In the genomic region with DNA sequence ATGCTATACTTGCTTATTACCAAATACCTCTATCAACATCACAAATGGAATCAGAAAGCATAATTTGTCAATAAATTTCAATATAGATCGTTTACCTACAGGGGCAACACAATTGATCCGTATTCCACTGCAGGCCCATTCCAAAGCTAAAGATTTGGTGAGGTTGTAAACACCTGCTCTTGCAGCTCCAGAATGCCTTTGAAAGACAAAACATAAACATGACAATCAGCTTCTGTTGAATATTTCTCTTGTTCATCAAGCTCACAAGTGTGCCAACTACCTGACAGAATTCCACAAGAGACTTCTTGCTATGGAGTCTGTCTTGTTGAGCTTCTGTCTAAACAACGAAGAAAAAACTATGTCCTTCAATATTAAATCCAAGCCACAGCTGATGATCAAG, we compare ENCODE assay signal across 22 cellular contexts. TPM values are rescaled to one million over a fixed set of nuclear protein-coding genes. Genes with fewer than 3 reads are reported as not detected.
DNase-seq lines count a peak whose midpoint lies in the region; ATAC-seq, FAIRE-seq and TF ChIP-seq lines count a peak whose summit lies in the region.
"Had no signal": no experiment of that assay in that cellular context is flagged by ENCODE, and none has a peak within 500 bp of the region (broad histone marks: within the 10 kb centered on the region; RNA-seq: fewer than 3 reads in every experiment).

No MANE protein-coding gene starts in this region.

- H4K5ac ChIP-seq in H1 (ENCODE audit: insufficient read length, low read depth, low read length) = peak overlapping the region; percentile 51

- no peak overlapping the region for H3K14ac ChIP-seq in H1 (ENCODE audit: insufficient read length)

- no peak overlapping the region for H2BK15ac ChIP-seq in H1 (ENCODE audit: low read length)

- 83% methylated on average over 3 of the region's 3 CpGs; no CpG with 5 or more reads in 1 of the 2 experiments for WGBS in H1 (ENCODE audit: extremely low coverage in 1 of 2, insufficient coverage in 1 of 2, insufficient read length in 1 of 2, insufficient replicate concordance in 2 of 2, low coverage in 1 of 2, low lambda C conversion rate in 2 of 2, missing lambda C conversion rate in 1 of 2), 2 experiments

- H4K91ac ChIP-seq in H1 (replicated peaks; ENCODE audit: insufficient read length, low read length) = no peak overlapping the region

- no peak overlapping the region for H3K4me3 ChIP-seq in H7 (ENCODE audit: insufficient read depth, low read depth, low read length)
- H3K4me3 ChIP-seq in HUES6 (ENCODE audit: low read depth, low read length) = no peak overlapping the region
- no peak overlapping the region for H3K4me3 ChIP-seq in H1 (ENCODE audit: extremely low read depth in 1 of 4, insufficient read depth in 2 of 4, low read depth in 3 of 4, low read length in 4 of 4)
- peak overlapping the region; percentile 33 for H3K4me3 ChIP-seq in iPS-18a (ENCODE audit: low read length)
- H3K4me3 ChIP-seq in dorsolateral prefrontal cortex = no peak overlapping the region
- H3K4me3 ChIP-seq: A549; BLaER1 treated with 17β-estradiol and CSF1 and Interleukin-3, amounts not matched to agents 10 nM and 100 nM had no signal

- no peaks in the 10 kb centered on the region for H3K79me2 ChIP-seq in H1 (ENCODE audit: control insufficient read depth in 1 of 2, insufficient read depth in 2 of 2, low read length in 2 of 2)

- ATAC-seq in GM19395 (IDR thresholded peaks at IDR 0.05; ENCODE audit: unreplicated experiment) (no peak), HG03135 (IDR thresholded peaks at IDR 0.05; ENCODE audit: unreplicated experiment) (no peak)
- ATAC-seq: A549 had no signal

- no peaks in the 10 kb centered on the region for H3K23me2 ChIP-seq in H1 (ENCODE audit: low read depth, low read length)

- H2AFZ ChIP-seq in H1 (ENCODE audit: low read length) = no peak overlapping the region

- H3K23ac ChIP-seq in H1 (ENCODE audit: insufficient read length) = no peak overlapping the region

- DNase-seq in H7 = peak; percentile 10
- no peak for DNase-seq in H1 (ENCODE audit: low read depth in 1 of 2, low spot score in 2 of 2)
- no peak for DNase-seq in dorsolateral prefrontal cortex
- DNase-seq in NCI-H524 (lab: John Stamatoyannopoulos, UW) = no peak
- DNase-seq: 8988T; ACHN; AML-193; BE2C; CD4-positive, alpha-beta T cell; CD8-positive, alpha-beta memory T cell; DMS53; DMS79 treated with DMSO at 0.1 percent for 48 hours; GF-D8; HCEC 1CT had no signal

- H2AK5ac ChIP-seq in H1 (ENCODE audit: low read depth, low read length) = no peak overlapping the region

- H3K36me3 ChIP-seq in H7 (replicated peaks; ENCODE audit: control insufficient read depth, insufficient read depth, low read length) (no peaks in the 10 kb centered on the region), HUES6 (ENCODE audit: control insufficient read depth, insufficient read depth, low read length) (peaks cover 3% of the 10 kb centered on the region), H1 (ENCODE audit: control insufficient read depth in 2 of 4, insufficient read depth in 4 of 4, low read length in 3 of 4) (peaks cover 0 to 4% (median 1%) of the 10 kb centered on the region in 4 experiments; a peak in 2 of 8 replicates), iPS-18a (ENCODE audit: control insufficient read depth, low read depth, low read length) (peaks cover 3% of the 10 kb centered on the region)
- H3K36me3 ChIP-seq: BE2C; BLaER1 treated with 17β-estradiol and CSF1 and Interleukin-3, amounts not matched to agents 10 nM and 100 nM had no signal

- H3K27me3 ChIP-seq in H7 (ENCODE audit: control insufficient read depth, insufficient read depth, low read length) (no peaks in the 10 kb centered on the region), HUES6 (ENCODE audit: control insufficient read depth, insufficient read depth, low read length) (no peaks in the 10 kb centered on the region), H1 (replicated peaks in 1 of 4; ENCODE audit: control insufficient read depth in 3 of 4, extremely low read depth in 1 of 4, insufficient read depth in 3 of 4, low read length in 3 of 4) (no peaks in the 10 kb centered on the region), iPS-18a (ENCODE audit: control insufficient read depth, insufficient read depth, low read length) (no peaks in the 10 kb centered on the region), dorsolateral prefrontal cortex (no peaks in the 10 kb centered on the region)
- H3K27me3 ChIP-seq: BE2C; BLaER1 treated with 17β-estradiol and CSF1 and Interleukin-3, amounts not matched to agents 10 nM and 100 nM had no signal

- TF ChIP-seq RAD21 in H1 (IDR thresholded peaks at IDR 0.05 in 1 of 2, conservative IDR thresholded peaks at IDR 0.05 in 1 of 2; ENCODE audit: low read depth in 2 of 2, low read length in 2 of 2) = no peak

- no peaks in the 10 kb centered on the region for H4K20me1 ChIP-seq in H1 (replicated peaks in 1 of 2; ENCODE audit: control insufficient read depth in 1 of 2, insufficient read depth in 2 of 2, low read length in 2 of 2)
- H4K20me1 ChIP-seq: BLaER1 treated with 17β-estradiol and CSF1 and Interleukin-3, amounts not matched to agents 10 nM and 100 nM had no signal

- no peak overlapping the region for H3K9ac ChIP-seq in HUES6 (ENCODE audit: low read length)
- no peak overlapping the region for H3K9ac ChIP-seq in H1 (replicated peaks in 1 of 4; ENCODE audit: extremely low read depth in 1 of 4, low read depth in 3 of 4, low read length in 3 of 4)
- no peak overlapping the region for H3K9ac ChIP-seq in iPS-18a (ENCODE audit: low read length)
- H3K9ac ChIP-seq: BLaER1 treated with 17β-estradiol and CSF1 and Interleukin-3, amounts not matched to agents 10 nM and 100 nM had no signal

- peak overlapping the region; percentile 52; the same call in 1 of the 2 replicates for H3K27ac ChIP-seq in HUES6 (ENCODE audit: low read depth, low read length)
- H3K27ac ChIP-seq in H1 (ENCODE audit: low read depth, low read length) = no peak overlapping the region
- no peak overlapping the region for H3K27ac ChIP-seq in iPS-18a (ENCODE audit: low read length)
- no peak overlapping the region for H3K27ac ChIP-seq in dorsolateral prefrontal cortex
- H3K27ac ChIP-seq: A549; BLaER1 treated with 17β-estradiol and CSF1 and Interleukin-3, amounts not matched to agents 10 nM and 100 nM had no signal

- no peak overlapping the region for H2BK20ac ChIP-seq in H1 (ENCODE audit: low read length)

- peaks cover 8% of the 10 kb centered on the region; the same call in 1 of the 2 replicates for H3K4me1 ChIP-seq in HUES6 (ENCODE audit: control insufficient read depth, insufficient read depth, low read length)
- peaks cover 0 to 8% (median under 1%) of the 10 kb centered on the region in 4 experiments; a peak in 1 of 7 replicates for H3K4me1 ChIP-seq in H1 (replicated peaks in 1 of 4; ENCODE audit: control insufficient read depth in 3 of 4, insufficient read depth in 4 of 4, low read length in 3 of 4)
- H3K4me1 ChIP-seq in iPS-18a (ENCODE audit: control insufficient read depth, low read depth, low read length) = peaks cover 9% of the 10 kb centered on the region
- H3K4me1 ChIP-seq: BE2C had no signal

- peak; percentile 60 for FAIRE-seq in H1 (lab: Jason Lieb, UNC)
- FAIRE-seq: A549, GM12891, GM18507 had no signal

- no peaks in the 10 kb centered on the region for H3K9me3 ChIP-seq in HUES6 (ENCODE audit: control insufficient read depth, insufficient read depth, low read depth, low read length)
- no peaks in the 10 kb centered on the region for H3K9me3 ChIP-seq in H1 (ENCODE audit: insufficient read depth in 2 of 2, low read depth in 1 of 2, low read length in 1 of 2)
- no peaks in the 10 kb centered on the region for H3K9me3 ChIP-seq in iPS-18a (ENCODE audit: control insufficient read depth, low read depth, low read length)
- H3K9me3 ChIP-seq: A549; BE2C; BLaER1 treated with 17β-estradiol and CSF1 and Interleukin-3, amounts not matched to agents 10 nM and 100 nM had no signal

- no peak overlapping the region for H4K8ac ChIP-seq in H1 (ENCODE audit: extremely low read depth, insufficient read depth, low read length)

- no peak overlapping the region for H3K56ac ChIP-seq in H1 (replicated peaks; ENCODE audit: insufficient read length, low read depth, low read length)

- intact Hi-C loops in dorsolateral prefrontal cortex (cut with DNase I) = no loop called here

- no peak overlapping the region for H2BK5ac ChIP-seq in H1 (ENCODE audit: low read depth, low read length)

- POLR2A ChIA-PET in H1 (lab: Charles Lee; ENCODE audit: partially characterized antibody) = interaction anchor here (0.6 to 2.2 kb wide), 9 partner anchors 12 to 581 kb away, joined by 3 to 10 read pairs (median 3); a partner anchor contains a TSS

- H3K79me1 ChIP-seq in H1 (ENCODE audit: low read depth, low read length) = no peaks in the 10 kb centered on the region

- peak overlapping the region; percentile 24 to 50; a peak in 3 of 4 replicates for H3K4me2 ChIP-seq in H1 (ENCODE audit: insufficient read depth in 1 of 2, low read depth in 2 of 2, low read length in 2 of 2)
- H3K4me2 ChIP-seq: A549; BLaER1 treated with 17β-estradiol and CSF1 and Interleukin-3, amounts not matched to agents 10 nM and 100 nM had no signal

- no peak overlapping the region for H3K18ac ChIP-seq in H1 (ENCODE audit: extremely low read depth, low read length)

- TF ChIP-seq CTCF in H1 (IDR thresholded peaks at IDR 0.05; ENCODE audit: control extremely low read depth in 1 of 3, insufficient read depth in 1 of 3, low read depth in 1 of 3, low read length in 3 of 3) (no peak), dorsolateral prefrontal cortex (IDR thresholded peaks at IDR 0.05 in 54 of 56, conservative IDR thresholded peaks at IDR 0.05 in 2 of 56; ENCODE audit: low read depth in 1 of 56, partially characterized antibody in 56 of 56) (no peak)

- TF ChIP-seq POLR2A in H1 (IDR thresholded peaks at IDR 0.05; ENCODE audit: control extremely low read depth in 1 of 2, low read depth in 2 of 2, low read length in 2 of 2) = no peak

- CTCF ChIA-PET in H1 (lab: Charles Lee; ENCODE audit: partially characterized antibody) = interaction anchor here (0.7 to 2.6 kb wide), 3 partner anchors 17 to 256 kb away, joined by 3 to 7 read pairs (median 4); no protein-coding TSS in a partner anchor

- H3K4ac ChIP-seq in H1 (replicated peaks; ENCODE audit: insufficient read length, low read depth, low read length) = no peak overlapping the region

- TF ChIP-seq EP300 in H1 (IDR thresholded peaks at IDR 0.05; ENCODE audit: borderline replicate concordance in 1 of 2, low read depth in 2 of 2, low read length in 2 of 2) = no peak

- no peak overlapping the region for H2BK120ac ChIP-seq in H1 (replicated peaks; ENCODE audit: low read depth, low read length)

- no peak overlapping the region for H2BK12ac ChIP-seq in H1 (ENCODE audit: low read depth, low read length)

RNA-seq across cellular contexts. Expression of a gene that starts 30.3 kb away (rescaled TPM):
- 12.1 and 15.1 TPM in 2 replicates for total RNA-seq in H7 (2014; rRNA removed; shearing (Covaris generic))
- 17.5 and 19.2 TPM in 2 replicates for total RNA-seq in H1 (2021; fragmentation: NEBNext Ultra II Directional; extraction: Animal tissue kit (Norgen Biotek cat#: 25700))
- polyA plus RNA-seq in H1 (2011; rRNA removed) = 15.3 and 15.9 TPM in 2 replicates
- 15.0 TPM for polyA plus RNA-seq in H1 (2011; cell fraction: cytosol; rRNA removed)
- 25.3 TPM for polyA plus RNA-seq in H1 (2011; cell fraction: nucleus; rRNA removed)
- 17.2 to 20.7 TPM (median 17.4 TPM) in 4 replicates for polyA plus RNA-seq in H1 (2012, experiment 1 of 2)
- 11.2 TPM for polyA plus RNA-seq in H1 (2012, experiment 2 of 2)
- polyA plus RNA-seq in H1 (2013, experiment 1 of 2) = 9.3 TPM
- 8.6 TPM for polyA plus RNA-seq in H1 (2013, experiment 2 of 2)
- polyA minus RNA-seq in H1 (2011; rRNA and poly(A)+ RNA removed) = 28.2 and 53.7 TPM in 2 replicates
- 12.9 TPM for polyA minus RNA-seq in H1 (2011; cell fraction: cytosol; rRNA and poly(A)+ RNA removed)
- 27.9 TPM for polyA minus RNA-seq in H1 (2011; cell fraction: nucleus; rRNA and poly(A)+ RNA removed)
- 10 to 100 TPM in 119 of 120 experiments, 1 to 10 TPM in 1; 8.9 to 25.8 (median 16.2) TPM for total RNA-seq in dorsolateral prefrontal cortex

RNA-seq across cellular contexts. Expression of a gene that starts 30.4 kb away (rescaled TPM):
- total RNA-seq in H7 (2014; rRNA removed; shearing (Covaris generic)) = 0.42 and 1.1 TPM in 2 replicates
- 2.4 and 2.5 TPM in 2 replicates for total RNA-seq in H1 (2021; fragmentation: NEBNext Ultra II Directional; extraction: Animal tissue kit (Norgen Biotek cat#: 25700))
- 0.41 and 0.75 TPM in 2 replicates for polyA plus RNA-seq in H1 (2011; rRNA removed)
- polyA plus RNA-seq in H1 (2011; cell fraction: cytosol; rRNA removed) = 0.89 TPM
- 0.77 TPM for polyA plus RNA-seq in H1 (2011; cell fraction: nucleus; rRNA removed)
- 1.1 to 2.0 TPM (median 1.7 TPM) in 4 replicates for polyA plus RNA-seq in H1 (2012, experiment 1 of 2)
- 0.60 TPM for polyA plus RNA-seq in H1 (2012, experiment 2 of 2)
- polyA plus RNA-seq in H1 (2013, experiment 1 of 2) = 3.5 TPM
- polyA plus RNA-seq in H1 (2013, experiment 2 of 2) = 3.3 TPM
- 0.68 and 4.0 TPM in 2 replicates for polyA minus RNA-seq in H1 (2011; rRNA and poly(A)+ RNA removed)
- polyA minus RNA-seq in H1 (2011; cell fraction: cytosol; rRNA and poly(A)+ RNA removed) = 3.1 TPM
- polyA minus RNA-seq in H1 (2011; cell fraction: nucleus; rRNA and poly(A)+ RNA removed) = 0.80 TPM
- 10 to 100 TPM in 57 of 120 experiments, 1 to 10 TPM in 63; 3.1 to 15.6 (median 9.6) TPM for total RNA-seq in dorsolateral prefrontal cortex

RNA-seq across cellular contexts. Expression of a gene that starts 38.0 kb away (rescaled TPM):
- 12.5 and 14.9 TPM in 2 replicates for total RNA-seq in H7 (2014; rRNA removed; shearing (Covaris generic))
- 28.4 and 31.9 TPM in 2 replicates for total RNA-seq in H1 (2021; fragmentation: NEBNext Ultra II Directional; extraction: Animal tissue kit (Norgen Biotek cat#: 25700))
- polyA plus RNA-seq in H1 (2011; rRNA removed) = 5.7 and 7.5 TPM in 2 replicates
- polyA plus RNA-seq in H1 (2011; cell fraction: cytosol; rRNA removed) = 9.8 TPM
- polyA plus RNA-seq in H1 (2011; cell fraction: nucleus; rRNA removed) = 10.7 TPM
- 15.4 to 24.4 TPM (median 17.9 TPM) in 4 replicates for polyA plus RNA-seq in H1 (2012, experiment 1 of 2)
- 13.0 TPM for polyA plus RNA-seq in H1 (2012, experiment 2 of 2)
- polyA plus RNA-seq in H1 (2013, experiment 1 of 2) = 14.0 TPM
- polyA plus RNA-seq in H1 (2013, experiment 2 of 2) = 13.2 TPM
- 14.5 and 20.8 TPM in 2 replicates for polyA minus RNA-seq in H1 (2011; rRNA and poly(A)+ RNA removed)
- polyA minus RNA-seq in H1 (2011; cell fraction: cytosol; rRNA and poly(A)+ RNA removed) = 11.8 TPM
- polyA minus RNA-seq in H1 (2011; cell fraction: nucleus; rRNA and poly(A)+ RNA removed) = 18.4 TPM
- 10 to 100 TPM in 111 of 120 experiments, 1 to 10 TPM in 9; 6.1 to 26.4 (median 14.7) TPM for total RNA-seq in dorsolateral prefrontal cortex

RNA-seq across cellular contexts. Expression of a gene that starts 57.8 kb away (rescaled TPM):
- 496 and 523 TPM in 2 replicates for total RNA-seq in H7 (2014; rRNA removed; shearing (Covaris generic))
- 597 and 644 TPM in 2 replicates for total RNA-seq in H1 (2021; fragmentation: NEBNext Ultra II Directional; extraction: Animal tissue kit (Norgen Biotek cat#: 25700))
- 244 and 308 TPM in 2 replicates for polyA plus RNA-seq in H1 (2011; rRNA removed)
- 269 TPM for polyA plus RNA-seq in H1 (2011; cell fraction: cytosol; rRNA removed)
- polyA plus RNA-seq in H1 (2011; cell fraction: nucleus; rRNA removed) = 298 TPM
- polyA plus RNA-seq in H1 (2012, experiment 1 of 2) = 375 to 610 TPM (median 456 TPM) in 4 replicates
- 36.0 TPM for polyA plus RNA-seq in H1 (2012, experiment 2 of 2)
- 317 TPM for polyA plus RNA-seq in H1 (2013, experiment 1 of 2)
- 314 TPM for polyA plus RNA-seq in H1 (2013, experiment 2 of 2)
- polyA minus RNA-seq in H1 (2011; rRNA and poly(A)+ RNA removed) = 1,761 and 2,919 TPM in 2 replicates
- polyA minus RNA-seq in H1 (2011; cell fraction: cytosol; rRNA and poly(A)+ RNA removed) = 272 TPM
- 631 TPM for polyA minus RNA-seq in H1 (2011; cell fraction: nucleus; rRNA and poly(A)+ RNA removed)
- total RNA-seq in dorsolateral prefrontal cortex = 100 to 1,000 TPM; 119 to 262 (median 192) TPM
